Comparison of ENCODE assay signal across 7 cellular contexts in genomic region chr21:33127154-33127893, GRCh38. TPM values are rescaled to one million over a fixed set of nuclear protein-coding genes. Genes with fewer than 3 reads are reported as not detected.
DNase-seq lines count a peak whose midpoint lies in the region; ATAC-seq and TF ChIP-seq lines count a peak whose summit lies in the region.

No MANE protein-coding gene starts in this region.

- H3K27ac ChIP-seq in heart right ventricle, result no peak overlapping the region

- no peaks in the 10 kb centered on the region for H3K9me3 Mint-ChIP-seq in activated naive CD8-positive, alpha-beta T cell treated with anti-CD3 and anti-CD28 coated beads, Interleukin-2, amount 50 U/mL, for 24 hours
- H3K9me3 Mint-ChIP-seq in type B pancreatic cell, result no peaks in the 10 kb centered on the region

- TF ChIP-seq RAD21 in Ishikawa (IDR thresholded peaks at IDR 0.05; ENCODE audit: low read depth), result peak; percentile 78

- H3K4me1 Mint-ChIP-seq in activated naive CD8-positive, alpha-beta T cell treated with anti-CD3 and anti-CD28 coated beads, Interleukin-2, amount 50 U/mL, for 24 hours, result peaks cover 7% of the 10 kb centered on the region
- H3K4me1 Mint-ChIP-seq in type B pancreatic cell (ENCODE audit: unreplicated experiment), result peaks cover 16% of the 10 kb centered on the region

- H3K27me3 ChIP-seq in heart right ventricle, result peaks cover 0 to 66% (median 38%) of the 10 kb centered on the region in 7 donors

- ATAC-seq in activated naive CD8-positive, alpha-beta T cell treated with anti-CD3 and anti-CD28 coated beads, Interleukin-2, amount 50 U/mL, for 24 hours, result peak; percentile 70
- ATAC-seq in heart right ventricle, result peak; percentile 70 to 95 (median 90)

- H3K4me3 Mint-ChIP-seq in activated naive CD8-positive, alpha-beta T cell treated with anti-CD3 and anti-CD28 coated beads, Interleukin-2, amount 50 U/mL, for 24 hours, result peak overlapping the region; percentile 47
- peak overlapping the region; percentile 80 for H3K4me3 Mint-ChIP-seq in type B pancreatic cell

- H3K36me3 ChIP-seq in heart right ventricle, result no peaks in the 10 kb centered on the region

- H3K27ac Mint-ChIP-seq in activated naive CD8-positive, alpha-beta T cell treated with anti-CD3 and anti-CD28 coated beads, Interleukin-2, amount 50 U/mL, for 24 hours, result no peak overlapping the region
- H3K27ac Mint-ChIP-seq in type B pancreatic cell, result no peak overlapping the region

- 4% methylated on average over 18 of the region's 18 CpGs for WGBS in heart right ventricle, 2 donors

- intact Hi-C loops in heart right ventricle (cut with DNase I) (loop anchor here in 8 of 10 donors (2.0 to 10.0 kb wide), 10 partner anchors 69 to 293 kb away; no protein-coding TSS in a partner anchor), posterior vena cava (cut with DNase I) (loop anchor here in 1 of 2 donors (10.0 kb wide), 1 partner anchor 193 kb away; no protein-coding TSS in a partner anchor)

- DNase-seq in SKM-1 (lab: John Stamatoyannopoulos, UW; ENCODE audit: unreplicated experiment), result peak; percentile 79
- peak; percentile 73 for DNase-seq in activated naive CD8-positive, alpha-beta T cell treated with anti-CD3 and anti-CD28 coated beads, Interleukin-2, amount 50 U/mL, for 24 hours
- DNase-seq in heart right ventricle, result peak; percentile 53 to 61
- DNase-seq in posterior vena cava (ENCODE audit: low spot score), result peak; percentile 87
- peak; percentile 77 for DNase-seq in type B pancreatic cell (ENCODE audit: extremely low spot score, unreplicated experiment)

- peak; percentile 92 for TF ChIP-seq CTCF in GM12872 (IDR thresholded peaks at IDR 0.05; ENCODE audit: insufficient read depth, low read depth, low read length)
- peak; percentile 36 to 82 (median 72) for TF ChIP-seq CTCF in heart right ventricle (IDR thresholded peaks at IDR 0.05)
- TF ChIP-seq CTCF in type B pancreatic cell (conservative IDR thresholded peaks at IDR 0.05), result peak; percentile 88

- H3K36me3 Mint-ChIP-seq in activated naive CD8-positive, alpha-beta T cell treated with anti-CD3 and anti-CD28 coated beads, Interleukin-2, amount 50 U/mL, for 24 hours (ENCODE audit: low read depth), result no peaks in the 10 kb centered on the region
- no peaks in the 10 kb centered on the region for H3K36me3 Mint-ChIP-seq in type B pancreatic cell

- H3K9me3 ChIP-seq in heart right ventricle, result no peaks in the 10 kb centered on the region

- TF ChIP-seq EP300 in Ishikawa (IDR thresholded peaks at IDR 0.05; ENCODE audit: borderline replicate concordance), result no peak

- H3K4me3 ChIP-seq in heart right ventricle, result peak overlapping the region in 7 of 10 donors; percentile 21 to 53 (median 43)

- peaks cover 14% of the 10 kb centered on the region for H3K27me3 Mint-ChIP-seq in activated naive CD8-positive, alpha-beta T cell treated with anti-CD3 and anti-CD28 coated beads, Interleukin-2, amount 50 U/mL, for 24 hours
- peaks cover 59% of the 10 kb centered on the region for H3K27me3 Mint-ChIP-seq in type B pancreatic cell

- H3K4me1 ChIP-seq in heart right ventricle, result peaks cover 0 to 13% (median 5%) of the 10 kb centered on the region in 9 donors

TF ChIP-seq in Ishikawa, 13 proteins besides CTCF, POLR2A, EP300 and RAD21:
- TF ChIP-seq ZBTB7A (IDR thresholded peaks at IDR 0.05; ENCODE audit: low read depth) (no peak), YY1 (IDR thresholded peaks at IDR 0.05; ENCODE audit: low read depth) (no peak), NFIC (IDR thresholded peaks at IDR 0.05) (no peak), FOXM1 (IDR thresholded peaks at IDR 0.05; ENCODE audit: borderline replicate concordance, low read depth) (no peak), MAX (IDR thresholded peaks at IDR 0.05) (no peak), REST (IDR thresholded peaks at IDR 0.05; ENCODE audit: low read depth) (no peak), USF1 (IDR thresholded peaks at IDR 0.05) (no peak), CEBPB (IDR thresholded peaks at IDR 0.05) (no peak), TAF1 (IDR thresholded peaks at IDR 0.05; ENCODE audit: low read depth) (no peak), TCF12 (IDR thresholded peaks at IDR 0.05; ENCODE audit: low read depth) (no peak), CREB1 (IDR thresholded peaks at IDR 0.05; ENCODE audit: low read depth) (no peak), TEAD4 (IDR thresholded peaks at IDR 0.05) (no peak), EGR1 (IDR thresholded peaks at IDR 0.05) (no peak)

RNA-seq across cellular contexts. Expression of gene OLIG1, which starts 57.4 kb away (rescaled TPM):
- under 1 TPM in 4 of 10 donors, not detected in 6; 0.09 to 0.49 (median 0.12) TPM for total RNA-seq in heart right ventricle
- polyA plus RNA-seq in heart right ventricle, result not detected
- not detected for total RNA-seq in posterior vena cava
- total RNA-seq in type B pancreatic cell (ENCODE audit: low replicate concordance), result 2.0 and 2.8 TPM in 2 replicates
